10 cellular contexts compared by ENCODE assay signal in genomic region chr19:31408460-31409124, GRCh38. TPM values are rescaled to one million over a fixed set of nuclear protein-coding genes. Genes with fewer than 3 reads are reported as not detected.
DNase-seq lines count a peak whose midpoint lies in the region; ATAC-seq and TF ChIP-seq lines count a peak whose summit lies in the region.
"Had no signal": no experiment of that assay in that cellular context is flagged by ENCODE, and none has a peak within 500 bp of the region (broad histone marks: within the 10 kb centered on the region; RNA-seq: fewer than 3 reads in every experiment).

No MANE protein-coding gene starts in this region.

- H3K27me3 ChIP-seq in GM23248 (replicated peaks; ENCODE audit: insufficient read depth) = peaks cover 9% of the 10 kb centered on the region; the same call in 1 of the 2 replicates
- H3K27me3 ChIP-seq in foreskin keratinocyte = peaks cover 5% of the 10 kb centered on the region
- no peaks in the 10 kb centered on the region for H3K27me3 ChIP-seq in effector memory CD4-positive, alpha-beta T cell (replicated peaks; ENCODE audit: control insufficient read depth, insufficient read depth, low read length, poor library complexity, severe bottlenecking)

- H3K36me3 ChIP-seq in GM23248 (ENCODE audit: low read depth) = no peaks in the 10 kb centered on the region
- no peaks in the 10 kb centered on the region for H3K36me3 ChIP-seq in effector memory CD4-positive, alpha-beta T cell (ENCODE audit: control insufficient read depth, insufficient read depth, low read length)

- H4K20me1 ChIP-seq in GM23248 (ENCODE audit: insufficient read depth) = no peaks in the 10 kb centered on the region

- H3K4me1 ChIP-seq in GM23248 (ENCODE audit: insufficient read depth) (peaks cover 17% of the 10 kb centered on the region), foreskin keratinocyte (peaks cover 9% of the 10 kb centered on the region)
- no peaks in the 10 kb centered on the region for H3K4me1 ChIP-seq in effector memory CD4-positive, alpha-beta T cell (ENCODE audit: control insufficient read depth, insufficient read depth, low read length, poor library complexity, severe bottlenecking)

- no peak for TF ChIP-seq CTCF in foreskin keratinocyte (conservative IDR thresholded peaks at IDR 0.05)

- peaks cover 21% of the 10 kb centered on the region for H3F3A ChIP-seq in GM23248 (ENCODE audit: insufficient read depth)

- no peak overlapping the region for H2AFZ ChIP-seq in GM23248

- H3K9ac ChIP-seq in GM23248 = 0 out of 2 replicates have a peak overlapping the region, but pooled peaks have one; percentile 2

- 0 out of 2 replicates have a peak overlapping the region, but pooled peaks have one; percentile 17 for H3K4me3 ChIP-seq in GM23248
- H3K4me3 ChIP-seq in effector memory CD4-positive, alpha-beta T cell (ENCODE audit: insufficient read depth, low read depth, low read length, poor library complexity, severe bottlenecking) = no peak overlapping the region

- H3K9me2 ChIP-seq in GM23248 (ENCODE audit: insufficient read depth) = no peaks in the 10 kb centered on the region

- H3K27ac ChIP-seq in GM23248 (peak overlapping the region; percentile 74), foreskin keratinocyte (no peak overlapping the region)
- no peak overlapping the region for H3K27ac ChIP-seq in effector memory CD4-positive, alpha-beta T cell (ENCODE audit: insufficient read depth, low read length, poor library complexity, severe bottlenecking)

- in situ Hi-C loops in GM23248 (cut with MboI) = no loop called here

- no peaks in the 10 kb centered on the region for H3K9me3 ChIP-seq in GM23248 (ENCODE audit: low read depth)
- no peaks in the 10 kb centered on the region for H3K9me3 ChIP-seq in effector memory CD4-positive, alpha-beta T cell (ENCODE audit: control insufficient read depth, low read length)

- peak overlapping the region; percentile 45 for H3K4me2 ChIP-seq in GM23248 (ENCODE audit: unreplicated experiment)

- peak; percentile 93 for ATAC-seq in foreskin keratinocyte

- DNase-seq in GM23248 (peak; percentile 90), SW 1271 (lab: John Stamatoyannopoulos, UW) (peak; percentile 12 to 83), foreskin keratinocyte (peak; percentile 82 to 89), renal cortical epithelial cell (ENCODE audit: low read depth) (peak; percentile 27), NCI-H2081 (lab: John Stamatoyannopoulos, UW) (no peak), OCI-M1 (lab: John Stamatoyannopoulos, UW) (no peak), NCI-H1694 treated with DMSO at 0.1 percent for 48 hours (lab: John Stamatoyannopoulos, UW) (no peak)
- DNase-seq in effector memory CD4-positive, alpha-beta T cell = no peak
- DNase-seq: NCI-H1105, T-helper 2 cell had no signal

- 63 to 73% methylated on average over 3 of the region's 3 CpGs for WGBS in GM23248 (ENCODE audit: low coverage in 1 of 2, low lambda C conversion rate in 2 of 2, missing lambda C conversion rate in 2 of 2), 2 experiments

- H3K79me2 ChIP-seq in GM23248 (ENCODE audit: insufficient read depth) = no peaks in the 10 kb centered on the region

RNA-seq across cellular contexts. Expression of gene TSHZ3, which starts 59.4 kb away (rescaled TPM):
- total RNA-seq in GM23248 (2014; rRNA removed; shearing (Covaris generic)) = 20.9 and 24.0 TPM in 2 replicates
- polyA plus RNA-seq in GM23248 (2016; fragmentation: Nextera tagmentation; extraction: Ambion mirVana) (17.9 and 19.6 TPM in 2 replicates), foreskin keratinocyte (3.1 and 3.4 TPM in 2 replicates)
- total RNA-seq in foreskin keratinocyte (8.4 and 8.8 TPM in 2 replicates), renal cortical epithelial cell (0.52 and 1.6 TPM in 2 replicates)

Comparison
In these comparisons a context has a peak if more than half of its experiments do, and no peak if none do; other contexts are left out.
1. DNase-seq: peak in GM23248 (single experiment), SW 1271 (2 of 2), foreskin keratinocyte (2 of 2) and renal cortical epithelial cell (single experiment); none in NCI-H2081 (0 of 2), OCI-M1 (single experiment), effector memory CD4-positive, alpha-beta T cell (0 of 3) and NCI-H1694 treated with DMSO at 0.1 percent for 48 hours (single experiment).